18 cellular contexts compared by ENCODE assay signal in genomic region chr1:118973536-118974160, GRCh38. TPM values are rescaled to one million over a fixed set of nuclear protein-coding genes. Genes with fewer than 3 reads are reported as not detected.
"Had no signal": no experiment of that assay in that cellular context is flagged by ENCODE, and none has a peak within 500 bp of the region (broad histone marks: within the 10 kb centered on the region; RNA-seq: fewer than 3 reads in every experiment).

No MANE protein-coding gene starts in this region.

- H3K4me1 ChIP-seq: left lung, stomach had no signal

- H3K36me3 Mint-ChIP-seq: activated naive CD4-positive, alpha-beta T cell treated with anti-CD3 and anti-CD28 coated beads, Interleukin-2, amount 50 U/mL, for 24 hours; brain had no signal

- H3K36me3 ChIP-seq: left lung, stomach had no signal

- H3K9me3 ChIP-seq: left lung, stomach had no signal

- H3K4me3 Mint-ChIP-seq: activated CD4-positive, alpha-beta T cell treated with anti-CD3 and anti-CD28 coated beads, Interleukin-2, amount 10 ng/mL, durations not matched to agents 7 days and 5 days; activated naive CD4-positive, alpha-beta T cell treated with anti-CD3 and anti-CD28 coated beads, Interleukin-2, amount 50 U/mL, for 24 hours; central memory CD8-positive, alpha-beta T cell; dendritic cell treated with granulocyte-macrophage colony-stimulating factor and Interleukin-4, amounts not matched to agents 40 ng/mL and 50 ng/mL, for 4 days; memory B cell; T-helper 1 cell treated with Interleukin-12 subunit alpha and Interleukin-12 subunit beta and Interleukin-4 antibody, amounts not matched to agents 30 μg/mL and 1 μg/mL, for 36 hours had no signal

- H3K27ac Mint-ChIP-seq: activated CD4-positive, alpha-beta T cell treated with anti-CD3 and anti-CD28 coated beads, Interleukin-2, amount 10 ng/mL, durations not matched to agents 7 days and 5 days; activated naive CD4-positive, alpha-beta T cell treated with anti-CD3 and anti-CD28 coated beads, Interleukin-2, amount 50 U/mL, for 24 hours; activated T-helper 2 cell treated with anti-CD3 and anti-CD28 coated beads, Interferon-gamma antibody, Interleukin-2, Interleukin-4, amounts not matched to agents 10 μg/mL and 5 μg/mL and 100 μg/mL, durations not matched to agents 14 hours and 24 hours and 36 hours; dendritic cell treated with granulocyte-macrophage colony-stimulating factor and Interleukin-4, amounts not matched to agents 40 ng/mL and 50 ng/mL, for 4 days; memory B cell; T-helper 1 cell treated with Interleukin-12 subunit alpha and Interleukin-12 subunit beta and Interleukin-4 antibody, amounts not matched to agents 30 μg/mL and 1 μg/mL, for 36 hours had no signal

- H3K9me3 Mint-ChIP-seq: activated CD4-positive, alpha-beta T cell treated with anti-CD3 and anti-CD28 coated beads, Interleukin-2, amount 10 ng/mL, durations not matched to agents 7 days and 5 days; activated naive CD4-positive, alpha-beta T cell treated with anti-CD3 and anti-CD28 coated beads, Interleukin-2, amount 50 U/mL, for 24 hours; activated T-helper 2 cell treated with anti-CD3 and anti-CD28 coated beads, Interferon-gamma antibody, Interleukin-2, Interleukin-4, amounts not matched to agents 10 μg/mL and 5 μg/mL and 100 μg/mL, durations not matched to agents 14 hours and 24 hours and 36 hours; brain; central memory CD8-positive, alpha-beta T cell; dendritic cell treated with granulocyte-macrophage colony-stimulating factor and Interleukin-4, amounts not matched to agents 40 ng/mL and 50 ng/mL, for 4 days; memory B cell had no signal

- H3K4me1 Mint-ChIP-seq: activated CD4-positive, alpha-beta T cell treated with anti-CD3 and anti-CD28 coated beads, Interleukin-2, amount 10 ng/mL, durations not matched to agents 7 days and 5 days; activated naive CD4-positive, alpha-beta T cell treated with anti-CD3 and anti-CD28 coated beads, Interleukin-2, amount 50 U/mL, for 24 hours; central memory CD8-positive, alpha-beta T cell; memory B cell had no signal

- H3K27ac ChIP-seq: left lung, skin epidermis, stomach had no signal

- DNase-seq: activated CD4-positive, alpha-beta T cell treated with anti-CD3 and anti-CD28 coated beads, Interleukin-2, amount 10 ng/mL, durations not matched to agents 7 days and 5 days; activated CD4-positive, CD25-positive, alpha-beta regulatory T cell; activated T-cell treated with anti-CD3 and anti-CD28 coated beads for 4 hours; amniotic stem cell; head of caudate nucleus; left lung; stimulated activated CD4-positive, alpha-beta T cell treated with anti-CD3 and anti-CD28 coated beads, Interleukin-4, amount 100 ng/mL, for 4 hours; stomach had no signal

- H3K4me3 ChIP-seq: left lung, skin epidermis, stomach had no signal

- FAIRE-seq: urothelium cell line had no signal

- ATAC-seq: left lung had no signal

RNA-seq across cellular contexts. Expression of gene TBX15, which starts 14.5 kb away (rescaled TPM):
- total RNA-seq: activated CD4-positive, alpha-beta T cell treated with anti-CD3 and anti-CD28 coated beads, Interleukin-2, amount 10 ng/mL, durations not matched to agents 7 days and 5 days; activated CD8-positive, alpha-beta memory T cell treated with anti-CD3 and anti-CD28 coated beads for 36 hours; activated T-helper 2 cell treated with anti-CD3 and anti-CD28 coated beads, Interferon-gamma antibody, Interleukin-2, Interleukin-4, amounts not matched to agents 10 μg/mL and 5 μg/mL and 100 μg/mL, durations not matched to agents 14 hours and 24 hours and 36 hours had no signal
